ENCODE assay signal across 2 cellular contexts in the genomic region with DNA sequence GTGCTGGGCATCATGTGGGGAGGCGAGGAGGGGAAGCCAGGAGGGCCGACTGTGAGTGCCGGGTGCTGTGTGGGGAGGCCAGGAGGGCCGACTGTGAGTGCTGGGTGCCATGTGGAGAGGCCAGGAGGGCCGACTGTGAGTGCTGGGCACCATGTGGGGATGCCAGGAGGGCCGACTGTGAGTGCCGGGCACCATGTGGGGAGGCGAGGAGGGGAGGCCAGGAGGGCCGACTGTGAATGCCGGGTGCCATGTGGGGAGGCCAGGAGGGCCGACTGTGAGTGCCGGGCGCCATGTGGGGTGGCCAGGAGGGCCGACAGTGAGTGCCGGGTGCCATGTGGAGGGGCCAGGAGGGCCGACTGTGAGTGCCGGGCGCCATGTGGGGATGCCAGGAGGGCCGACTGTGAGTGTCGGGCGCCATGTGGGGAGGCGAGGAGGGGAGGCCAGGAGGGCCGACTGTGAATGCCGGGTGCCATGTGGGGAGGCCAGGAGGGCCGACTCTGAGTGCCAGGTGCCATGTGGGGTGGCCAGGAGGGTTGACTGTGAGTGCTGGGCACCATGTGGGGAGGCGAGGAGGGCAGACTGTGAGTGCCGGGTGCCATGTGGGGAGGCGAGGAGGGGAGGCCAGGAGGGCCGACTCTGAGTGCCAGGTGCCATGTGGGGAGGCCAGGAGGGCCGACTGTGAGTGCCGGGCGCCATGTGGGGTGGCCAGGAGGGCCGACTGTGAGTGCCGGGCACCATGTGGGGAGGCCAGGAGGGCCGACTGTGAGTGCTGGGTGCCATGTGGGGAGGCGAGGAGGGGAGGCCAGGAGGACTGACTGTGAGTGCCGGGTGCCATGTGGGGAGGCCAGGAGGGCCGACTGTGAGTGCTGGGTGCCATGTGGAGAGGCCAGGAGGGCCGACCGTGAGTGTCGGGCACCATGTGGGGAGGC.
TF ChIP-seq lines count a peak whose summit lies in the region.

No MANE protein-coding gene starts in this region.

TF ChIP-seq in K562, 482 proteins besides CTCF, POLR2A, EP300 and RAD21:
- 0 out of 2 replicates have a peak, but pooled peaks have one; percentile 24 for TF ChIP-seq POLR2G (IDR thresholded peaks at IDR 0.05; ENCODE audit: low read depth, low read length)

TF ChIP-seq in HepG2, 621 proteins besides CTCF, POLR2A, EP300 and RAD21:
- peak; percentile 73 for TF ChIP-seq MNT (IDR thresholded peaks at IDR 0.05)
- 0 out of 2 replicates have a peak, but pooled peaks have one; percentile 14 for TF ChIP-seq HNRNPL (IDR thresholded peaks at IDR 0.05; ENCODE audit: low read depth, low read length)
